ENCODE assay signal across 22 cellular contexts in the genomic region with DNA sequence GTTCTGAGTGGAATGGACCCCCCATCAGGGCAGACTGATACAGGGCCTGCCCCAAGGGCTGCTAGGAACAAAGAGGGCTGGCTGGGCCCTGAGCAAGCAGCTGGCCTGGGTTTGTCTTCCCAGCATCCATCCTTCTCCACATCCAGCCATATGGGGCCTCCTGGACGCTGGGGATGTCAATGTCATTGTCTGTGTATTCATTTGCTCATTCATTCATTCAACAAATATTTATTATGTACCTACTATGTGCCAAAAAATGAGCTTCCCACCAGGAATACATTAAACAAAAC. TPM values are rescaled to one million over a fixed set of nuclear protein-coding genes. Genes with fewer than 3 reads are reported as not detected.
DNase-seq lines count a peak whose midpoint lies in the region; ATAC-seq and TF ChIP-seq lines count a peak whose summit lies in the region.
"Had no signal": no experiment of that assay in that cellular context is flagged by ENCODE, and none has a peak within 500 bp of the region (broad histone marks: within the 10 kb centered on the region; RNA-seq: fewer than 3 reads in every experiment).

No MANE protein-coding gene starts in this region.

- H3K4me3 Mint-ChIP-seq in activated T-helper 17 cell treated with anti-CD3 and anti-CD28 coated beads, Interleukin-2, amount 50 U/mL, for 72 hours: no peak overlapping the region
- H3K4me3 Mint-ChIP-seq: activated CD8-positive, alpha-beta T cell treated with anti-CD3 and anti-CD28 coated beads for 36 hours; CD8-positive, alpha-beta memory T cell had no signal

- H3K9me3 ChIP-seq in IMR-90 (ENCODE audit: control insufficient read depth, insufficient read depth, low read length) (no peaks in the 10 kb centered on the region), muscle layer of colon (ENCODE audit: low read length) (no peaks in the 10 kb centered on the region), stomach smooth muscle (ENCODE audit: control insufficient read depth in 2 of 2, low read length in 2 of 2) (no peaks in the 10 kb centered on the region)
- H3K9me3 ChIP-seq: adrenal gland, pancreas had no signal

- no peak overlapping the region for H3K56ac ChIP-seq in IMR-90 (ENCODE audit: extremely low read depth, insufficient read depth, low read length)

- CTCF ChIA-PET in IMR-90 (lab: Yijun Ruan, JAX): no interaction called here

- 0 out of 2 replicates have a peak overlapping the region, but pooled peaks have one; percentile 76 for H3K23ac ChIP-seq in IMR-90 (ENCODE audit: low read depth, low read length)

- H3K4me2 ChIP-seq in IMR-90 (ENCODE audit: low read depth, low read length): no peak overlapping the region

- H3K27ac Mint-ChIP-seq in activated T-helper 17 cell treated with anti-CD3 and anti-CD28 coated beads, Interleukin-2, amount 50 U/mL, for 72 hours: peak overlapping the region; percentile 48

- TF ChIP-seq POLR2A in IMR-90 (IDR thresholded peaks at IDR 0.05; ENCODE audit: low read depth, low read length): no peak

- ATAC-seq in IMR-90 (ENCODE audit: low read depth) (no peak), GM21526 (IDR thresholded peaks at IDR 0.05; ENCODE audit: low FRiP score, unreplicated experiment) (no peak), GM18498 (IDR thresholded peaks at IDR 0.05; ENCODE audit: unreplicated experiment) (no peak)
- ATAC-seq in activated T-helper 17 cell treated with anti-CD3 and anti-CD28 coated beads, Interleukin-2, amount 50 U/mL, for 72 hours (replicated peaks): no peak
- ATAC-seq: activated CD8-positive, alpha-beta T cell treated with anti-CD3 and anti-CD28 coated beads for 36 hours; naive thymus-derived CD8-positive, alpha-beta T cell; pancreas had no signal

- peak overlapping the region; percentile 65; the same call in 1 of the 2 replicates for H2BK120ac ChIP-seq in IMR-90 (ENCODE audit: low read depth, low read length)

- H2AK9ac ChIP-seq in IMR-90 (replicated peaks; ENCODE audit: low read depth, low read length, poor library complexity): no peak overlapping the region

- no peak for TF ChIP-seq RAD21 in IMR-90 (IDR thresholded peaks at IDR 0.05; ENCODE audit: low read length)

- dilution Hi-C loops in IMR-90 (cut with HindIII; ENCODE audit: low sequenced_read_pairs, unreplicated experiment): no loop called here

- H3K9me1 ChIP-seq in IMR-90 (ENCODE audit: insufficient read depth, low read length): peaks cover 26% of the 10 kb centered on the region

- peak overlapping the region in 1 of 2 experiments; percentile 55; a peak in 1 of 4 replicates for H4K8ac ChIP-seq in IMR-90 (ENCODE audit: low read depth in 2 of 2, low read length in 2 of 2)

- peak overlapping the region; percentile 80; the same call in 1 of the 2 replicates for H3K4ac ChIP-seq in IMR-90 (ENCODE audit: low read depth, low read length)

- H3K27ac ChIP-seq in IMR-90 (ENCODE audit: insufficient read depth, low read length): 0 out of 2 replicates have a peak overlapping the region, but pooled peaks have one; percentile 27
- peak overlapping the region; percentile 16 for H3K27ac ChIP-seq in muscle layer of colon (ENCODE audit: low read depth, low read length)
- peak overlapping the region; percentile 88 for H3K27ac ChIP-seq in stomach smooth muscle (ENCODE audit: low read length)
- H3K27ac ChIP-seq: pancreas had no signal

- peak overlapping the region; percentile 93; the same call in 1 of the 2 replicates for H2AK5ac ChIP-seq in IMR-90 (ENCODE audit: low read depth, low read length)

- intact Hi-C loops in IMR-90 (cut with micrococcal nuclease): no loop called here

- H4K20me1 ChIP-seq in IMR-90 (ENCODE audit: insufficient read depth, low read length): peaks cover 22% of the 10 kb centered on the region

- H2BK20ac ChIP-seq in IMR-90 (ENCODE audit: low read depth, low read length): no peak overlapping the region

- H4K91ac ChIP-seq in IMR-90 (ENCODE audit: insufficient read depth, low read depth, low read length): no peak overlapping the region

- H4K5ac ChIP-seq in IMR-90 (ENCODE audit: low read depth, low read length): no peak overlapping the region

- POLR2A ChIA-PET in IMR-90 (lab: Charles Lee; ENCODE audit: unreplicated experiment): no interaction called here

- in situ Hi-C loops in IMR-90 (cut with MboI; ENCODE audit: low sequenced_read_pairs): no loop called here

- H2BK15ac ChIP-seq in IMR-90 (ENCODE audit: low read depth, low read length): 0 out of 3 replicates have a peak overlapping the region, but pooled peaks have one; percentile 11

- H3K9me3 Mint-ChIP-seq in activated T-helper 17 cell treated with anti-CD3 and anti-CD28 coated beads, Interleukin-2, amount 50 U/mL, for 72 hours: no peaks in the 10 kb centered on the region
- H3K9me3 Mint-ChIP-seq: activated CD8-positive, alpha-beta T cell treated with anti-CD3 and anti-CD28 coated beads for 36 hours; CD8-positive, alpha-beta memory T cell had no signal

- TF ChIP-seq CTCF in IMR-90 (conservative IDR thresholded peaks at IDR 0.05; ENCODE audit: low read depth, low read length): no peak

- DNase-seq in IMR-90: no peak
- no peak for DNase-seq in NCI-H128 (lab: John Stamatoyannopoulos, UW; ENCODE audit: unreplicated experiment)
- DNase-seq: activated CD8-positive, alpha-beta T cell treated with anti-CD3 and anti-CD28 coated beads for 36 hours; activated T-cell treated with anti-CD3 and anti-CD28 coated beads for 4 hours; adrenal gland; CD8-positive, alpha-beta memory T cell; GF-D8; HCEC 1CT; KG1; mesendoderm; naive thymus-derived CD8-positive, alpha-beta T cell; NCI-H2227 treated with DMSO at 0.1 percent for 48 hours; NCI-H774; pancreas; stimulated activated naive CD4-positive, alpha-beta T cell; T-helper 9 cell had no signal

- peaks cover 50 to 84% of the 10 kb centered on the region in 2 experiments for H3K79me1 ChIP-seq in IMR-90 (ENCODE audit: low read depth in 1 of 2, low read length in 2 of 2)

- BruUV-seq in IMR-90 (replicated peaks; lab: Mats Ljungman, UMichigan): no TSS peak

- H3K4me1 Mint-ChIP-seq in activated T-helper 17 cell treated with anti-CD3 and anti-CD28 coated beads, Interleukin-2, amount 50 U/mL, for 72 hours: peaks cover 39% of the 10 kb centered on the region

- H3K27me3 ChIP-seq in IMR-90 (ENCODE audit: control insufficient read depth, insufficient read depth, low read length): no peaks in the 10 kb centered on the region
- H3K27me3 ChIP-seq in muscle layer of colon (ENCODE audit: control insufficient read depth in 1 of 2, insufficient read depth in 2 of 2, low read length in 2 of 2): no peaks in the 10 kb centered on the region
- H3K27me3 ChIP-seq in stomach smooth muscle (ENCODE audit: control insufficient read depth in 1 of 2, insufficient read depth in 2 of 2, low read length in 2 of 2): no peaks in the 10 kb centered on the region
- H3K27me3 ChIP-seq: adrenal gland, pancreas had no signal

- no peak overlapping the region for H3K18ac ChIP-seq in IMR-90 (ENCODE audit: low read depth, low read length)

- H3K36me3 ChIP-seq in IMR-90 (ENCODE audit: control insufficient read depth, insufficient read depth, low read length) (peaks cover 4% of the 10 kb centered on the region), muscle layer of colon (ENCODE audit: insufficient read depth, low read length) (no peaks in the 10 kb centered on the region), stomach smooth muscle (ENCODE audit: control insufficient read depth in 2 of 2, insufficient read depth in 2 of 2, low read length in 2 of 2) (no peaks in the 10 kb centered on the region)
- H3K36me3 ChIP-seq: adrenal gland, pancreas had no signal

- H2AFZ ChIP-seq in IMR-90 (replicated peaks; ENCODE audit: low read length, poor library complexity): no peak overlapping the region

- H3K4me1 ChIP-seq in IMR-90 (ENCODE audit: control insufficient read depth, insufficient read depth, low read length) (peaks cover 59% of the 10 kb centered on the region), muscle layer of colon (ENCODE audit: insufficient read depth, low read length) (peaks cover 86% of the 10 kb centered on the region), stomach smooth muscle (ENCODE audit: control insufficient read depth, insufficient read depth, low read length) (peaks cover 76% of the 10 kb centered on the region)

- no peak overlapping the region for H2BK5ac ChIP-seq in IMR-90 (ENCODE audit: low read depth, low read length, poor library complexity, severe bottlenecking)

- no peaks in the 10 kb centered on the region for H3K27me3 Mint-ChIP-seq in activated T-helper 17 cell treated with anti-CD3 and anti-CD28 coated beads, Interleukin-2, amount 50 U/mL, for 72 hours
- H3K27me3 Mint-ChIP-seq: activated CD8-positive, alpha-beta T cell treated with anti-CD3 and anti-CD28 coated beads for 36 hours; naive thymus-derived CD8-positive, alpha-beta T cell had no signal

- no CpG with 5 or more reads among the region's 1 CpG for WGBS in IMR-90 (ENCODE audit: extremely low coverage in 2 of 2, insufficient read length in 1 of 2), 2 experiments

- H3K36me3 Mint-ChIP-seq in activated T-helper 17 cell treated with anti-CD3 and anti-CD28 coated beads, Interleukin-2, amount 50 U/mL, for 72 hours (ENCODE audit: low read depth): peaks cover 27% of the 10 kb centered on the region

- H3K9ac ChIP-seq in IMR-90 (ENCODE audit: low read depth, low read length) (no peak overlapping the region), muscle layer of colon (ENCODE audit: low read length) (no peak overlapping the region), stomach smooth muscle (ENCODE audit: low read length in 2 of 2) (no peak overlapping the region)

- peak overlapping the region; percentile 56 for H3K14ac ChIP-seq in IMR-90 (replicated peaks; ENCODE audit: low read depth, low read length)

- no peak overlapping the region for H3K4me3 ChIP-seq in IMR-90 (ENCODE audit: insufficient read depth, low read depth, low read length)
- H3K4me3 ChIP-seq in muscle layer of colon (ENCODE audit: low read depth in 1 of 2, low read length in 2 of 2): no peak overlapping the region
- no peak overlapping the region for H3K4me3 ChIP-seq in stomach smooth muscle (ENCODE audit: low read length in 2 of 2)
- H3K4me3 ChIP-seq: adrenal gland, coronary artery, pancreas had no signal

TF ChIP-seq in IMR-90, 13 proteins besides CTCF, POLR2A, EP300 and RAD21:
- TF ChIP-seq RCOR1 (IDR thresholded peaks at IDR 0.05; ENCODE audit: insufficient replicate concordance, low read length) (no peak), SMC3 (IDR thresholded peaks at IDR 0.05; ENCODE audit: low read depth, low read length) (no peak)
- TF ChIP-seq, protein P1, sequence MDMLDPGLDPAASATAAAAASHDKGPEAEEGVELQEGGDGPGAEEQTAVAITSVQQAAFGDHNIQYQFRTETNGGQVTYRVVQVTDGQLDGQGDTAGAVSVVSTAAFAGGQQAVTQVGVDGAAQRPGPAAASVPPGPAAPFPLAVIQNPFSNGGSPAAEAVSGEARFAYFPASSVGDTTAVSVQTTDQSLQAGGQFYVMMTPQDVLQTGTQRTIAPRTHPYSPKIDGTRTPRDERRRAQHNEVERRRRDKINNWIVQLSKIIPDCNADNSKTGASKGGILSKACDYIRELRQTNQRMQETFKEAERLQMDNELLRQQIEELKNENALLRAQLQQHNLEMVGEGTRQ (IDR thresholded peaks at IDR 0.05; ENCODE audit: low read depth, low read length): no peak

RNA-seq across cellular contexts. Expression of a gene that starts 15.6 kb away (rescaled TPM):
- 60.0 and 61.8 TPM in 2 replicates for total RNA-seq in IMR-90 (2012; rRNA removed)
- polyA plus RNA-seq in IMR-90 (2012; rRNA removed): 124 and 133 TPM in 2 replicates
- 90.4 and 122 TPM in 2 replicates for polyA plus RNA-seq in IMR-90 (2012; cell fraction: cytosol; rRNA removed)
- polyA plus RNA-seq in IMR-90 (2012; cell fraction: nucleus; rRNA removed; ENCODE audit: low replicate concordance): 71.7 and 82.4 TPM in 2 replicates
- 100 to 1,000 TPM in 1 of 2 donors, 10 to 100 TPM in 1; 75.4 to 219 TPM for total RNA-seq in activated T-helper 17 cell treated with anti-CD3 and anti-CD28 coated beads, Interleukin-2, amount 50 U/mL, for 72 hours

Comparison
In these comparisons a context has a peak if more than half of its experiments do, and no peak if none do; other contexts are left out.
1. H3K27ac ChIP-seq: peak in every context shown above with its lines; median percentile 88 in stomach smooth muscle; 27 in IMR-90; 16 in muscle layer of colon.